20 cellular contexts compared by ENCODE assay signal in genomic region chr5:143673676-143674468, GRCh38.
DNase-seq lines count a peak whose midpoint lies in the region; ATAC-seq and TF ChIP-seq lines count a peak whose summit lies in the region.
"Had no signal": no experiment of that assay in that cellular context is flagged by ENCODE, and none has a peak within 500 bp of the region (broad histone marks: within the 10 kb centered on the region; RNA-seq: fewer than 3 reads in every experiment).

No MANE protein-coding gene starts in this region.

- H3K27me3 Mint-ChIP-seq in progenitor cell of endocrine pancreas = peaks cover 44% of the 10 kb centered on the region

- no peak overlapping the region for H3K4me3 Mint-ChIP-seq in progenitor cell of endocrine pancreas (ENCODE audit: low read depth)
- H3K4me3 Mint-ChIP-seq: naive thymus-derived CD8-positive, alpha-beta T cell had no signal

- no peak for TF ChIP-seq CTCF in progenitor cell of endocrine pancreas (IDR thresholded peaks at IDR 0.05; ENCODE audit: unreplicated experiment)

- peak in 2 of 3 experiments; percentile 6 to 15 for DNase-seq in NCI-H1417 (lab: John Stamatoyannopoulos, UW)
- no peak for DNase-seq in NCI-H1417 treated with DMSO at 0.1 percent for 48 hours (lab: John Stamatoyannopoulos, UW)
- peak; percentile 43 for DNase-seq in NCI-H774 (lab: John Stamatoyannopoulos, UW)
- no peak for DNase-seq in epithelial cell of prostate (ENCODE audit: low read depth, low spot score)
- DNase-seq in progenitor cell of endocrine pancreas (ENCODE audit: low spot score, unreplicated experiment) = no peak
- DNase-seq in NCI-H2171 (lab: John Stamatoyannopoulos, UW) = no peak
- DNase-seq in posterior cingulate gyrus = no peak
- DNase-seq: activated CD4-positive, alpha-beta T cell treated with anti-CD3 and anti-CD28 coated beads for 48 hours; activated gamma-delta T cell; amniotic stem cell; effector CD4-positive, alpha-beta T cell; GOT3; head of caudate nucleus; mesendoderm; naive thymus-derived CD8-positive, alpha-beta T cell; NCI-H187; NCI-H524 treated with DMSO at 0.1 percent for 48 hours had no signal

- H3K27ac ChIP-seq in epithelial cell of prostate = peak overlapping the region; percentile 33
- H3K27ac ChIP-seq: C4-2B, thoracic aorta had no signal

- peak overlapping the region; percentile 46 for H3K27ac Mint-ChIP-seq in progenitor cell of endocrine pancreas
- H3K27ac Mint-ChIP-seq: naive thymus-derived CD8-positive, alpha-beta T cell had no signal

- no peak for ATAC-seq in HG02852 (IDR thresholded peaks at IDR 0.05; ENCODE audit: unreplicated experiment)
- ATAC-seq: naive thymus-derived CD8-positive, alpha-beta T cell had no signal

- peaks cover 3% of the 10 kb centered on the region for H3K9me3 Mint-ChIP-seq in progenitor cell of endocrine pancreas (ENCODE audit: low read depth)

- intact Hi-C loops in posterior cingulate gyrus (cut with DNase I) = no loop called here

- peaks cover 20% of the 10 kb centered on the region for H3K4me1 Mint-ChIP-seq in progenitor cell of endocrine pancreas (ENCODE audit: low read depth)
- H3K4me1 Mint-ChIP-seq: naive thymus-derived CD8-positive, alpha-beta T cell had no signal

- no peaks in the 10 kb centered on the region for H3K36me3 Mint-ChIP-seq in progenitor cell of endocrine pancreas (ENCODE audit: insufficient read depth)

Comparison
In these comparisons a context has a peak if more than half of its experiments do, and no peak if none do; other contexts are left out.
1. DNase-seq: peak in NCI-H1417 (2 of 3) and NCI-H774 (single experiment); none in NCI-H1417 treated with DMSO at 0.1 percent for 48 hours (single experiment), epithelial cell of prostate (single experiment), progenitor cell of endocrine pancreas (single experiment), NCI-H2171 (single experiment) and posterior cingulate gyrus (0 of 10).